14 cellular contexts compared by ENCODE assay signal in genomic region chr5:168852329-168852728, GRCh38.
A peak's percentile ranks its signal among the peaks of the same experiment; 100 is the strongest.
DNase-seq lines count a peak whose midpoint lies in the region; ATAC-seq and TF ChIP-seq lines count a peak whose summit lies in the region.
"Had no signal": no experiment of that assay in that cellular context is flagged by ENCODE, and none has a peak within 500 bp of the region (broad histone marks: within the 10 kb centered on the region; RNA-seq: fewer than 3 reads in every experiment).

No MANE protein-coding gene starts in this region.

- CTCF ChIA-PET in activated naive CD4-positive, alpha-beta T cell treated with anti-CD3 and anti-CD28 coated beads, Interleukin-2, amount 10 ng/mL, durations not matched to agents 7 days and 5 days (lab: Charles Lee) = no interaction called here
- CTCF ChIA-PET in CD8-positive, alpha-beta T cell (lab: Charles Lee) = no interaction called here

- H3K4me1 ChIP-seq in endodermal cell (ENCODE audit: control insufficient read depth, insufficient read depth, low read length) (no peaks in the 10 kb centered on the region), Karpas-422 (ENCODE audit: low read length) (peaks cover 2% of the 10 kb centered on the region; the same call in 1 of the 2 replicates)
- H3K4me1 ChIP-seq in CD8-positive, alpha-beta T cell (ENCODE audit: insufficient read depth, low read length) = no peaks in the 10 kb centered on the region

- H3K27ac Mint-ChIP-seq in activated naive CD4-positive, alpha-beta T cell treated with anti-CD3 and anti-CD28 coated beads, Interleukin-2, amount 10 ng/mL, durations not matched to agents 7 days and 5 days = peak overlapping the region; percentile 56
- H3K27ac Mint-ChIP-seq in endodermal cell = no peak overlapping the region
- peak overlapping the region; percentile 63 to 90 for H3K27ac Mint-ChIP-seq in stimulated activated naive CD8-positive, alpha-beta T cell treated with anti-CD3 and anti-CD28 coated beads, Interleukin-15, amount 100 ng/mL, for 72 hours
- no peak overlapping the region for H3K27ac Mint-ChIP-seq in CD8-positive, alpha-beta T cell
- H3K27ac Mint-ChIP-seq: activated B cell treated with CpG ODN at 0.5 μM for 24 hours had no signal

- peaks cover 71% of the 10 kb centered on the region for H3K27me3 ChIP-seq in endodermal cell (ENCODE audit: control insufficient read depth, insufficient read depth, low read length, poor library complexity, severe bottlenecking)
- no peaks in the 10 kb centered on the region for H3K27me3 ChIP-seq in Karpas-422 (ENCODE audit: low read length)
- no peaks in the 10 kb centered on the region for H3K27me3 ChIP-seq in CD8-positive, alpha-beta T cell (ENCODE audit: insufficient read depth, low read length)

- no peaks in the 10 kb centered on the region for H3K9me2 ChIP-seq in Karpas-422 (replicated peaks; ENCODE audit: insufficient read depth, low read length)

- H3K9me3 Mint-ChIP-seq in activated naive CD4-positive, alpha-beta T cell treated with anti-CD3 and anti-CD28 coated beads, Interleukin-2, amount 10 ng/mL, durations not matched to agents 7 days and 5 days = no peaks in the 10 kb centered on the region
- H3K9me3 Mint-ChIP-seq in endodermal cell = no peaks in the 10 kb centered on the region
- H3K9me3 Mint-ChIP-seq in stimulated activated naive CD8-positive, alpha-beta T cell treated with anti-CD3 and anti-CD28 coated beads, Interleukin-15, amount 100 ng/mL, for 72 hours = no peaks in the 10 kb centered on the region
- no peaks in the 10 kb centered on the region for H3K9me3 Mint-ChIP-seq in CD8-positive, alpha-beta T cell
- H3K9me3 Mint-ChIP-seq: activated B cell treated with CpG ODN at 0.5 μM for 24 hours had no signal

- no peak overlapping the region for H2AFZ ChIP-seq in Karpas-422 (ENCODE audit: low read length)

- H3K9me3 ChIP-seq in endodermal cell (ENCODE audit: control insufficient read depth, low read length) = no peaks in the 10 kb centered on the region
- no peaks in the 10 kb centered on the region for H3K9me3 ChIP-seq in Karpas-422 (ENCODE audit: low read length)
- no peaks in the 10 kb centered on the region for H3K9me3 ChIP-seq in CD8-positive, alpha-beta T cell (ENCODE audit: low read length)

- ATAC-seq in stimulated activated naive CD8-positive, alpha-beta T cell treated with anti-CD3 and anti-CD28 coated beads, Interleukin-15, amount 100 ng/mL, for 72 hours = peak; percentile 57
- no peak for ATAC-seq in CD8-positive, alpha-beta T cell

- no peaks in the 10 kb centered on the region for H3K79me2 ChIP-seq in Karpas-422 (ENCODE audit: low read length)

- H3K36me3 ChIP-seq in endodermal cell (ENCODE audit: control insufficient read depth, insufficient read depth, low read length) (no peaks in the 10 kb centered on the region), Karpas-422 (ENCODE audit: insufficient read depth, low read length) (no peaks in the 10 kb centered on the region)
- no peaks in the 10 kb centered on the region for H3K36me3 ChIP-seq in CD8-positive, alpha-beta T cell (ENCODE audit: insufficient read depth, low read length)

- no peak for DNase-seq in activated naive CD4-positive, alpha-beta T cell treated with anti-CD3 and anti-CD28 coated beads, Interleukin-2, amount 10 ng/mL, durations not matched to agents 7 days and 5 days
- DNase-seq in activated naive CD4-positive, alpha-beta T cell treated with anti-CD3 and anti-CD28 coated beads, Interleukin-2, amount 50 U/mL, for 16 hours = no peak
- DNase-seq in Jurkat, Clone E6-1 (ENCODE audit: low read depth, low spot score) = peak; percentile 61
- DNase-seq in endodermal cell (no peak), Karpas-422 (no peak), T1000 (lab: John Stamatoyannopoulos, UW) (no peak)
- DNase-seq in stimulated activated naive CD8-positive, alpha-beta T cell treated with anti-CD3 and anti-CD28 coated beads, Interleukin-15, amount 100 ng/mL, for 72 hours = no peak
- DNase-seq in CD8-positive, alpha-beta T cell = no peak
- DNase-seq: activated B cell treated with CpG ODN at 0.5 μM for 24 hours, DMS153, NCI-H345, small intestine had no signal

- intact Hi-C loops in CD8-positive, alpha-beta T cell (cut with DNase I, micrococcal nuclease) = no loop called here

- no peaks in the 10 kb centered on the region for H3K36me3 Mint-ChIP-seq in activated naive CD4-positive, alpha-beta T cell treated with anti-CD3 and anti-CD28 coated beads, Interleukin-2, amount 10 ng/mL, durations not matched to agents 7 days and 5 days
- no peaks in the 10 kb centered on the region for H3K36me3 Mint-ChIP-seq in endodermal cell (ENCODE audit: low read depth)
- H3K36me3 Mint-ChIP-seq in CD8-positive, alpha-beta T cell = no peaks in the 10 kb centered on the region
- H3K36me3 Mint-ChIP-seq: IgD-negative memory B cell had no signal

- peaks cover 15% of the 10 kb centered on the region for H3K4me1 Mint-ChIP-seq in activated naive CD4-positive, alpha-beta T cell treated with anti-CD3 and anti-CD28 coated beads, Interleukin-2, amount 10 ng/mL, durations not matched to agents 7 days and 5 days
- peaks cover 13% of the 10 kb centered on the region for H3K4me1 Mint-ChIP-seq in endodermal cell
- peaks cover 40% of the 10 kb centered on the region for H3K4me1 Mint-ChIP-seq in stimulated activated naive CD8-positive, alpha-beta T cell treated with anti-CD3 and anti-CD28 coated beads, Interleukin-15, amount 100 ng/mL, for 72 hours
- peaks cover 10% of the 10 kb centered on the region for H3K4me1 Mint-ChIP-seq in CD8-positive, alpha-beta T cell (ENCODE audit: low read depth)
- H3K4me1 Mint-ChIP-seq: activated B cell treated with CpG ODN at 0.5 μM for 24 hours had no signal

- H3K4me2 ChIP-seq in Karpas-422 (ENCODE audit: low read depth, low read length, poor library complexity, severe bottlenecking) = no peak overlapping the region

- peak overlapping the region; percentile 94 for H3K27ac ChIP-seq in endodermal cell (ENCODE audit: low read depth, low read length)
- no peak overlapping the region for H3K27ac ChIP-seq in Karpas-422 (ENCODE audit: low read length)
- no peak overlapping the region for H3K27ac ChIP-seq in CD8-positive, alpha-beta T cell (ENCODE audit: low read depth, low read length)
- H3K27ac ChIP-seq: dorsolateral prefrontal cortex had no signal

- POLR2A ChIA-PET in CD8-positive, alpha-beta T cell (lab: Charles Lee) = no interaction called here

- H3K9ac ChIP-seq in endodermal cell (ENCODE audit: extremely low read depth, low read length, poor library complexity, severe bottlenecking) (no peak overlapping the region), Karpas-422 (ENCODE audit: low read length) (no peak overlapping the region)

- no peaks in the 10 kb centered on the region for H4K20me1 ChIP-seq in Karpas-422 (ENCODE audit: insufficient read depth, low read depth, low read length)

- H3K4me3 ChIP-seq in Jurkat, Clone E6-1 (ENCODE audit: low read length) = peak overlapping the region; percentile 27
- no peak overlapping the region for H3K4me3 ChIP-seq in endodermal cell (ENCODE audit: low read length)
- H3K4me3 ChIP-seq in Karpas-422 (ENCODE audit: low read length) = no peak overlapping the region
- H3K4me3 ChIP-seq in CD8-positive, alpha-beta T cell (ENCODE audit: low read depth, low read length) = no peak overlapping the region
- H3K4me3 ChIP-seq: dorsolateral prefrontal cortex had no signal

- H3K4me3 Mint-ChIP-seq in activated naive CD4-positive, alpha-beta T cell treated with anti-CD3 and anti-CD28 coated beads, Interleukin-2, amount 10 ng/mL, durations not matched to agents 7 days and 5 days = no peak overlapping the region
- no peak overlapping the region for H3K4me3 Mint-ChIP-seq in endodermal cell
- H3K4me3 Mint-ChIP-seq in stimulated activated naive CD8-positive, alpha-beta T cell treated with anti-CD3 and anti-CD28 coated beads, Interleukin-15, amount 100 ng/mL, for 72 hours = peak overlapping the region; percentile 40 to 61
- no peak overlapping the region for H3K4me3 Mint-ChIP-seq in CD8-positive, alpha-beta T cell
- H3K4me3 Mint-ChIP-seq: activated B cell treated with CpG ODN at 0.5 μM for 24 hours, IgD-negative memory B cell had no signal

- no peak for TF ChIP-seq CTCF in endodermal cell (conservative IDR thresholded peaks at IDR 0.05)
- TF ChIP-seq CTCF in CD8-positive, alpha-beta T cell (IDR thresholded peaks at IDR 0.05) = no peak

- WGBS in endodermal cell (ENCODE audit: insufficient coverage in 1 of 2, insufficient read length in 1 of 2), 2 experiments = 65 to 88% methylated on average over 3 to 4 of the region's 4 CpGs

- H3K27me3 Mint-ChIP-seq in activated naive CD4-positive, alpha-beta T cell treated with anti-CD3 and anti-CD28 coated beads, Interleukin-2, amount 10 ng/mL, durations not matched to agents 7 days and 5 days = peaks cover 20% of the 10 kb centered on the region
- H3K27me3 Mint-ChIP-seq in endodermal cell (ENCODE audit: insufficient read depth) = peaks cover 43% of the 10 kb centered on the region
- peaks cover 21% of the 10 kb centered on the region for H3K27me3 Mint-ChIP-seq in stimulated activated naive CD8-positive, alpha-beta T cell treated with anti-CD3 and anti-CD28 coated beads, Interleukin-15, amount 100 ng/mL, for 72 hours
- H3K27me3 Mint-ChIP-seq in CD8-positive, alpha-beta T cell (ENCODE audit: low read depth) = no peaks in the 10 kb centered on the region

Comparison
In these comparisons a context has a peak if more than half of its experiments do, and no peak if none do; other contexts are left out.
1. H3K27ac Mint-ChIP-seq: peak in activated naive CD4-positive, alpha-beta T cell treated with anti-CD3 and anti-CD28 coated beads, Interleukin-2, amount 10 ng/mL, durations not matched to agents 7 days and 5 days (single experiment) and stimulated activated naive CD8-positive, alpha-beta T cell treated with anti-CD3 and anti-CD28 coated beads, Interleukin-15, amount 100 ng/mL, for 72 hours (2 of 2); none in endodermal cell (single experiment) and CD8-positive, alpha-beta T cell (single experiment).
2. H3K4me3 Mint-ChIP-seq: peak in stimulated activated naive CD8-positive, alpha-beta T cell treated with anti-CD3 and anti-CD28 coated beads, Interleukin-15, amount 100 ng/mL, for 72 hours (2 of 2); none in activated naive CD4-positive, alpha-beta T cell treated with anti-CD3 and anti-CD28 coated beads, Interleukin-2, amount 10 ng/mL, durations not matched to agents 7 days and 5 days (single experiment), endodermal cell (single experiment) and CD8-positive, alpha-beta T cell (single experiment).